12 cellular contexts compared by ENCODE assay signal in genomic region chr3:64440498-64440897, GRCh38.
DNase-seq lines count a peak whose midpoint lies in the region; ATAC-seq and TF ChIP-seq lines count a peak whose summit lies in the region.
"Had no signal": no experiment of that assay in that cellular context is flagged by ENCODE, and none has a peak within 500 bp of the region (broad histone marks: within the 10 kb centered on the region; RNA-seq: fewer than 3 reads in every experiment).

No MANE protein-coding gene starts in this region.

- no peak for TF ChIP-seq RAD21 in SK-N-SH (IDR thresholded peaks at IDR 0.05; ENCODE audit: low read length)

- peaks cover 2% of the 10 kb centered on the region for H3K27me3 Mint-ChIP-seq in glutamatergic neuron (ENCODE audit: unreplicated experiment)

- H3K36me3 Mint-ChIP-seq in glutamatergic neuron (ENCODE audit: unreplicated experiment): no peaks in the 10 kb centered on the region
- H3K36me3 Mint-ChIP-seq: activated CD8-positive, alpha-beta memory T cell treated with anti-CD3 and anti-CD28 coated beads, Interleukin-2, amount 10 ng/mL, durations not matched to agents 7 days and 5 days had no signal

- no peak overlapping the region for H3K27ac ChIP-seq in SK-N-SH (ENCODE audit: low read depth in 2 of 2, low read length in 1 of 2)
- H3K27ac ChIP-seq in foreskin keratinocyte: no peak overlapping the region
- H3K27ac ChIP-seq in neuronal stem cell (replicated peaks; ENCODE audit: low read length): no peak overlapping the region
- H3K27ac ChIP-seq: tibial artery had no signal

- no peak overlapping the region for H3K27ac Mint-ChIP-seq in glutamatergic neuron (ENCODE audit: unreplicated experiment)
- H3K27ac Mint-ChIP-seq: activated CD8-positive, alpha-beta memory T cell treated with anti-CD3 and anti-CD28 coated beads, Interleukin-2, amount 10 ng/mL, durations not matched to agents 7 days and 5 days had no signal

- H3K4me1 ChIP-seq in SK-N-SH (ENCODE audit: control insufficient read depth in 1 of 2, insufficient read depth in 2 of 2, low read depth in 1 of 2, low read length in 1 of 2) (peaks cover 0 to 31% of the 10 kb centered on the region in 2 experiments; a peak in 2 of 4 replicates), foreskin keratinocyte (no peaks in the 10 kb centered on the region), neuronal stem cell (ENCODE audit: control insufficient read depth in 2 of 2, insufficient read depth in 1 of 2, low read depth in 1 of 2, low read length in 2 of 2) (peaks cover 6 to 8% of the 10 kb centered on the region in 2 donors)

- H3K9me3 ChIP-seq in SK-N-SH (no peaks in the 10 kb centered on the region), neuronal stem cell (replicated peaks in 1 of 2; ENCODE audit: control insufficient read depth in 2 of 2, insufficient read depth in 1 of 2, low read depth in 1 of 2, low read length in 2 of 2) (no peaks in the 10 kb centered on the region)

- H3K9ac ChIP-seq in SK-N-SH (no peak overlapping the region), neuronal stem cell (ENCODE audit: low read depth, low read length, poor library complexity) (no peak overlapping the region)

- H2BK12ac ChIP-seq in neuronal stem cell (ENCODE audit: low read length): no peak overlapping the region

- no peak overlapping the region for H4K91ac ChIP-seq in neuronal stem cell (ENCODE audit: low read depth, low read length, poor library complexity)

- H3K4me3 ChIP-seq in SK-N-SH (ENCODE audit: low read depth in 2 of 2, low read length in 1 of 2) (no peak overlapping the region), neuronal stem cell (ENCODE audit: low read length in 2 of 2) (no peak overlapping the region)
- H3K4me3 ChIP-seq: tibial artery had no signal

- DNase-seq in NCI-H1417 (lab: John Stamatoyannopoulos, UW) (peak in 2 of 3 experiments; percentile 8 to 64), NCI-H1417 treated with DMSO at 0.1 percent for 48 hours (lab: John Stamatoyannopoulos, UW) (no peak), SK-N-SH (no peak), foreskin keratinocyte (peak; percentile 55 to 85), stromal cell of bone marrow (ENCODE audit: low read depth) (peak; percentile 54), glutamatergic neuron (no peak), NCI-H345 treated with DMSO at 0.1 percent for 48 hours (lab: John Stamatoyannopoulos, UW; ENCODE audit: unreplicated experiment) (no peak), neuronal stem cell (ENCODE audit: low spot score) (no peak)
- DNase-seq: activated CD8-positive, alpha-beta memory T cell treated with anti-CD3 and anti-CD28 coated beads, Interleukin-2, amount 10 ng/mL, durations not matched to agents 7 days and 5 days; NCI-H2081 treated with DMSO at 0.1 percent for 48 hours; T-helper 1 cell; tibial artery had no signal

- peaks cover 3% of the 10 kb centered on the region for H3F3A ChIP-seq in SK-N-SH (replicated peaks; ENCODE audit: insufficient read depth)

- ATAC-seq in foreskin keratinocyte: peak; percentile 58
- ATAC-seq: activated CD8-positive, alpha-beta memory T cell treated with anti-CD3 and anti-CD28 coated beads, Interleukin-2, amount 10 ng/mL, durations not matched to agents 7 days and 5 days had no signal

- no peak overlapping the region for H4K8ac ChIP-seq in neuronal stem cell (ENCODE audit: low read depth, low read length)

- H3K14ac ChIP-seq in neuronal stem cell (ENCODE audit: low read length): no peak overlapping the region

- H3K4ac ChIP-seq in neuronal stem cell (ENCODE audit: low read length): no peak overlapping the region

- H3K9me2 ChIP-seq in SK-N-SH: no peaks in the 10 kb centered on the region

- no peak overlapping the region for H3K18ac ChIP-seq in neuronal stem cell (ENCODE audit: low read length)

- POLR2A ChIA-PET in SK-N-SH (lab: Yijun Ruan, JAX): no interaction called here

- no peak overlapping the region for H2BK120ac ChIP-seq in neuronal stem cell (ENCODE audit: low read depth, low read length)

- no peak for TF ChIP-seq EP300 in SK-N-SH (IDR thresholded peaks at IDR 0.05; ENCODE audit: borderline replicate concordance in 1 of 2, low read depth in 1 of 2, low read length in 1 of 2)

- no peak overlapping the region for H3K4me3 Mint-ChIP-seq in glutamatergic neuron (ENCODE audit: unreplicated experiment)
- H3K4me3 Mint-ChIP-seq: activated CD8-positive, alpha-beta memory T cell treated with anti-CD3 and anti-CD28 coated beads, Interleukin-2, amount 10 ng/mL, durations not matched to agents 7 days and 5 days had no signal

- no peak overlapping the region for H2BK15ac ChIP-seq in neuronal stem cell (ENCODE audit: low read length)

- no peaks in the 10 kb centered on the region for H3K36me3 ChIP-seq in SK-N-SH (replicated peaks in 1 of 2; ENCODE audit: control insufficient read depth in 1 of 2, insufficient read depth in 2 of 2, low read length in 1 of 2)
- H3K36me3 ChIP-seq in neuronal stem cell (replicated peaks in 1 of 2; ENCODE audit: control insufficient read depth in 2 of 2, insufficient read depth in 2 of 2, low read length in 2 of 2): no peaks in the 10 kb centered on the region
- H3K36me3 ChIP-seq: tibial artery had no signal

- H2AK5ac ChIP-seq in neuronal stem cell (ENCODE audit: low read depth, low read length): no peak overlapping the region

- no peaks in the 10 kb centered on the region for H3K79me2 ChIP-seq in SK-N-SH (ENCODE audit: insufficient read depth)

- H2AFZ ChIP-seq in SK-N-SH (ENCODE audit: low read depth): no peak overlapping the region
- no peak overlapping the region for H2AFZ ChIP-seq in neuronal stem cell (ENCODE audit: low read length)

- H3K79me1 ChIP-seq in neuronal stem cell (ENCODE audit: low read depth, low read length): no peaks in the 10 kb centered on the region

- H3K27me3 ChIP-seq in SK-N-SH (ENCODE audit: insufficient read depth): no peaks in the 10 kb centered on the region
- peaks cover 47% of the 10 kb centered on the region for H3K27me3 ChIP-seq in foreskin keratinocyte
- H3K27me3 ChIP-seq in neuronal stem cell (ENCODE audit: control insufficient read depth in 3 of 3, insufficient read depth in 3 of 3, low read depth in 1 of 3, low read length in 3 of 3): peaks cover 0 to 20% (median 10%) of the 10 kb centered on the region in 3 experiments

- H3K4me1 Mint-ChIP-seq in glutamatergic neuron (ENCODE audit: low read depth, unreplicated experiment): no peaks in the 10 kb centered on the region
- H3K4me1 Mint-ChIP-seq: activated CD8-positive, alpha-beta memory T cell treated with anti-CD3 and anti-CD28 coated beads, Interleukin-2, amount 10 ng/mL, durations not matched to agents 7 days and 5 days had no signal

- no peaks in the 10 kb centered on the region for H4K20me1 ChIP-seq in SK-N-SH (ENCODE audit: insufficient read depth)

- H3K9me3 Mint-ChIP-seq in glutamatergic neuron (ENCODE audit: unreplicated experiment): no peaks in the 10 kb centered on the region

- H3K4me2 ChIP-seq in SK-N-SH (peak overlapping the region; percentile 15; the same call in 1 of the 2 replicates), neuronal stem cell (ENCODE audit: insufficient read depth, low read length, poor library complexity, severe bottlenecking) (no peak overlapping the region)

- TF ChIP-seq CTCF in SK-N-SH (IDR thresholded peaks at IDR 0.05) (no peak), foreskin keratinocyte (conservative IDR thresholded peaks at IDR 0.05) (no peak), glutamatergic neuron (IDR thresholded peaks at IDR 0.05; ENCODE audit: partially characterized antibody, unreplicated experiment) (no peak)

- no peak overlapping the region for H3K23ac ChIP-seq in neuronal stem cell (ENCODE audit: low read depth, low read length, poor library complexity)

- no peak overlapping the region for H2BK5ac ChIP-seq in neuronal stem cell (ENCODE audit: low read length)

- WGBS in SK-N-SH (ENCODE audit: low lambda C conversion rate): 72% methylated on average over 4 of the region's 4 CpGs
- no CpG with 5 or more reads among the region's 4 CpGs for WGBS in neuronal stem cell (ENCODE audit: extremely low coverage in 2 of 2, insufficient read length in 2 of 2, insufficient replicate concordance in 1 of 2), 2 donors

- CTCF ChIA-PET in SK-N-SH (lab: Yijun Ruan, JAX): interaction anchor here (0.6 to 1.4 kb wide), 2 partner anchors 23 to 410 kb away, joined by 3 read pairs; no protein-coding TSS in a partner anchor

TF ChIP-seq in SK-N-SH, 30 proteins besides CTCF, POLR2A, EP300 and RAD21 (continues in another document):
- TF ChIP-seq RFX5 (IDR thresholded peaks at IDR 0.05; ENCODE audit: low read length): no peak
- peak; percentile 92 for TF ChIP-seq NFIC (IDR thresholded peaks at IDR 0.05; ENCODE audit: borderline replicate concordance)
- no peak for TF ChIP-seq ZBTB33 (IDR thresholded peaks at IDR 0.05; ENCODE audit: borderline replicate concordance, low read depth)
- peak; percentile 72; the same call in 1 of the 2 replicates for TF ChIP-seq FOSL2 (IDR thresholded peaks at IDR 0.05; ENCODE audit: borderline replicate concordance, low read depth)
- peak; percentile 58 for TF ChIP-seq TCF12 (IDR thresholded peaks at IDR 0.05)
- no peak for TF ChIP-seq RXRA (IDR thresholded peaks at IDR 0.05; ENCODE audit: borderline replicate concordance, low read depth)

Comparison
In these comparisons a context has a peak if more than half of its experiments do, and no peak if none do; other contexts are left out.
1. DNase-seq: peak in NCI-H1417 (2 of 3), foreskin keratinocyte (2 of 2) and stromal cell of bone marrow (single experiment); none in NCI-H1417 treated with DMSO at 0.1 percent for 48 hours (single experiment), SK-N-SH (single experiment), glutamatergic neuron (single experiment), NCI-H345 treated with DMSO at 0.1 percent for 48 hours (single experiment) and neuronal stem cell (single experiment).